In the genomic region with DNA sequence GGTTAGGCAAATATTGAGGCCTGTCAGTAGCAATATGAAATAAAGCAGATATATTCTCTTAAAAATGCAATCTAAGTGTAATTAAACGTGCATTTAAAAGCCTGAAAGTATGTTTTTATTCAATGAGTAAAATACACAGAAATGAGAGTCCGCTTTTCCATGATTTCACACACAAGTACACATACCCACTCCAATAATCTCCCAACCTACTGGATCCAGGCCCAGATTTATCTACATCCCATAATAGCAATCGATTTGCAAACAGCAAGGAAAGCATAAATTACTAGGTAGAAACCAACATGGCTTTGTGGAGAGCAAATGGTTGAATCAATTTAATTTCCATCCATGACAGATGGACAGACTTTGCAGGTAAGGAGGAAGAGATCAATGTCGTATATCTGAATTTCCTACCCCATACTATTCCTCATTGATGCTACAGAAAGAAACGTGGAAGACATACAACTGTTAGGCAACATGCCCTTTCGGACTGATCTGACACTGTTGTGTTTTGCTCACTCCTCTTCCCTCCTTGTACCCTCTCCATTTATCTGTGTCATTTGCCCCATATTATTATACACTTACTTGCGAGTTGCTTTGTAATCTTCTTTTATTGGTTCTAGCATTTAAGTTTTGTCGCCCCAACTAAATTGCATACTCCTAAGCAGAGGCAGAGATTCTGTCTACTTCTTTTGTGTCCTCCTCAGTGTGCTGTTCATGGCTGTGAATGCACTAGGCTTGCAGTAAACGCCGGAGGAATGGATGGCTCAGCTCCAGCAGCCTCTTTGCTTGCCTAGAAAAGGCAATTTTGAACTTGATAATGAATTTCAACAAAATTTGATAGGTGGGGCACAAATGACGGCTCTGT, we compare ENCODE assay signal across 11 cellular contexts.
DNase-seq lines count a peak whose midpoint lies in the region; ATAC-seq, FAIRE-seq and TF ChIP-seq lines count a peak whose summit lies in the region.
"Had no signal": no experiment of that assay in that cellular context is flagged by ENCODE, and none has a peak within 500 bp of the region (broad histone marks: within the 10 kb centered on the region; RNA-seq: fewer than 3 reads in every experiment).

No MANE protein-coding gene starts in this region.

- H3K36me3 Mint-ChIP-seq in WTC11: no peaks in the 10 kb centered on the region; the same call in 1 of the 2 replicates
- H3K36me3 Mint-ChIP-seq: CD4-positive, CD25-positive, alpha-beta regulatory T cell had no signal

- CTCF ChIA-PET in WTC11 (lab: Charles Lee): no interaction called here

- no peak for TF ChIP-seq CTCF in WTC11 (IDR thresholded peaks at IDR 0.05)

- H3K9me3 Mint-ChIP-seq in WTC11: peaks cover 4% of the 10 kb centered on the region; the same call in 1 of the 2 replicates

- no peak overlapping the region for H3K4me3 Mint-ChIP-seq in WTC11
- H3K4me3 Mint-ChIP-seq: CD4-positive, CD25-positive, alpha-beta regulatory T cell had no signal

- POLR2A ChIA-PET in WTC11 (lab: Charles Lee): no interaction called here

- H3K27me3 ChIP-seq in small intestine (ENCODE audit: control insufficient read depth in 2 of 2, insufficient read depth in 2 of 2, low read length in 2 of 2): no peaks in the 10 kb centered on the region

- no peaks in the 10 kb centered on the region for H3K27me3 Mint-ChIP-seq in WTC11 (ENCODE audit: low read depth)
- H3K27me3 Mint-ChIP-seq: CD4-positive, CD25-positive, alpha-beta regulatory T cell had no signal

- H3K4me1 ChIP-seq in small intestine (ENCODE audit: control insufficient read depth in 2 of 2, insufficient read depth in 1 of 2, low read depth in 1 of 2, low read length in 1 of 2): peaks cover 0 to 2% of the 10 kb centered on the region in 2 donors

- peak; percentile 59 for DNase-seq in NCI-H1105 (lab: John Stamatoyannopoulos, UW)
- peak; percentile 61 for DNase-seq in astrocyte of the hippocampus (ENCODE audit: low read depth, low spot score)
- DNase-seq in left colon: peak in 1 of 2 donors; percentile 52
- peak; percentile 26 for DNase-seq in small intestine
- no peak for DNase-seq in NCI-H526 (lab: John Stamatoyannopoulos, UW)
- no peak for DNase-seq in WTC11 (ENCODE audit: low spot score)
- no peak for DNase-seq in activated CD4-positive, alpha-beta T cell treated with anti-CD3 and anti-CD28 coated beads, Interleukin-2, amount 50 U/mL, for 1 hour
- DNase-seq: CD4-positive, CD25-positive, alpha-beta regulatory T cell; MM.1S had no signal

- no peak for FAIRE-seq in small intestine (lab: Jason Lieb, UNC)
- FAIRE-seq: bronchial epithelial cell had no signal

- no peaks in the 10 kb centered on the region for H3K9me3 ChIP-seq in small intestine (ENCODE audit: control insufficient read depth, low read depth)

- H3K4me1 Mint-ChIP-seq in WTC11: no peaks in the 10 kb centered on the region
- H3K4me1 Mint-ChIP-seq: CD4-positive, CD25-positive, alpha-beta regulatory T cell had no signal

- H3K4me3 ChIP-seq in small intestine (ENCODE audit: low read depth in 1 of 2, low read length in 2 of 2): no peak overlapping the region

- WGBS in small intestine, 3 donors: 41 to 58% (median 46%) methylated on average over 11 of the region's 11 CpGs

- H3K36me3 ChIP-seq in small intestine (ENCODE audit: control insufficient read depth in 2 of 2, insufficient read depth in 2 of 2, low read length in 2 of 2): no peaks in the 10 kb centered on the region

- H3K27ac ChIP-seq in small intestine (ENCODE audit: low read depth in 1 of 2, low read length in 1 of 2): peak overlapping the region; percentile 1 to 41

- H3K27ac Mint-ChIP-seq in WTC11: no peak overlapping the region
- H3K27ac Mint-ChIP-seq: CD4-positive, CD25-positive, alpha-beta regulatory T cell had no signal

- intact Hi-C loops in left colon (cut with DNase I, micrococcal nuclease): no loop called here

- ATAC-seq in left colon (peak; percentile 53), WTC11 (no peak), HG03108 (IDR thresholded peaks at IDR 0.05; ENCODE audit: unreplicated experiment) (no peak)

TF ChIP-seq in WTC11, 78 proteins besides CTCF, POLR2A, EP300 and RAD21:
- TF ChIP-seq ZNF317 (CRISPR knock-in tag; IDR thresholded peaks at IDR 0.05; ENCODE audit: borderline replicate concordance, low read depth) (no peak), TEAD1 (CRISPR knock-in tag; IDR thresholded peaks at IDR 0.05) (no peak), ZBTB21 (CRISPR knock-in tag; IDR thresholded peaks at IDR 0.05; ENCODE audit: borderline replicate concordance) (no peak), NR3C1 (CRISPR knock-in tag; conservative IDR thresholded peaks at IDR 0.05; ENCODE audit: low read depth) (no peak), E2F4 (CRISPR knock-in tag; IDR thresholded peaks at IDR 0.05; ENCODE audit: borderline replicate concordance, low read depth) (no peak), CREB1 (CRISPR knock-in tag; IDR thresholded peaks at IDR 0.05) (no peak), ZMAT4 (CRISPR knock-in tag; IDR thresholded peaks at IDR 0.05) (no peak)
- TF ChIP-seq, protein P1, sequence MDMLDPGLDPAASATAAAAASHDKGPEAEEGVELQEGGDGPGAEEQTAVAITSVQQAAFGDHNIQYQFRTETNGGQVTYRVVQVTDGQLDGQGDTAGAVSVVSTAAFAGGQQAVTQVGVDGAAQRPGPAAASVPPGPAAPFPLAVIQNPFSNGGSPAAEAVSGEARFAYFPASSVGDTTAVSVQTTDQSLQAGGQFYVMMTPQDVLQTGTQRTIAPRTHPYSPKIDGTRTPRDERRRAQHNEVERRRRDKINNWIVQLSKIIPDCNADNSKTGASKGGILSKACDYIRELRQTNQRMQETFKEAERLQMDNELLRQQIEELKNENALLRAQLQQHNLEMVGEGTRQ (CRISPR knock-in tag; IDR thresholded peaks at IDR 0.05): no peak
- TF ChIP-seq, protein P2, sequence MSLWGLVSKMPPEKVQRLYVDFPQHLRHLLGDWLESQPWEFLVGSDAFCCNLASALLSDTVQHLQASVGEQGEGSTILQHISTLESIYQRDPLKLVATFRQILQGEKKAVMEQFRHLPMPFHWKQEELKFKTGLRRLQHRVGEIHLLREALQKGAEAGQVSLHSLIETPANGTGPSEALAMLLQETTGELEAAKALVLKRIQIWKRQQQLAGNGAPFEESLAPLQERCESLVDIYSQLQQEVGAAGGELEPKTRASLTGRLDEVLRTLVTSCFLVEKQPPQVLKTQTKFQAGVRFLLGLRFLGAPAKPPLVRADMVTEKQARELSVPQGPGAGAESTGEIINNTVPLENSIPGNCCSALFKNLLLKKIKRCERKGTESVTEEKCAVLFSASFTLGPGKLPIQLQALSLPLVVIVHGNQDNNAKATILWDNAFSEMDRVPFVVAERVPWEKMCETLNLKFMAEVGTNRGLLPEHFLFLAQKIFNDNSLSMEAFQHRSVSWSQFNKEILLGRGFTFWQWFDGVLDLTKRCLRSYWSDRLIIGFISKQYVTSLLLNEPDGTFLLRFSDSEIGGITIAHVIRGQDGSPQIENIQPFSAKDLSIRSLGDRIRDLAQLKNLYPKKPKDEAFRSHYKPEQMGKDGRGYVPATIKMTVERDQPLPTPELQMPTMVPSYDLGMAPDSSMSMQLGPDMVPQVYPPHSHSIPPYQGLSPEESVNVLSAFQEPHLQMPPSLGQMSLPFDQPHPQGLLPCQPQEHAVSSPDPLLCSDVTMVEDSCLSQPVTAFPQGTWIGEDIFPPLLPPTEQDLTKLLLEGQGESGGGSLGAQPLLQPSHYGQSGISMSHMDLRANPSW (CRISPR knock-in tag; conservative IDR thresholded peaks at IDR 0.05; ENCODE audit: low read depth): no peak
- TF ChIP-seq, protein P3, sequence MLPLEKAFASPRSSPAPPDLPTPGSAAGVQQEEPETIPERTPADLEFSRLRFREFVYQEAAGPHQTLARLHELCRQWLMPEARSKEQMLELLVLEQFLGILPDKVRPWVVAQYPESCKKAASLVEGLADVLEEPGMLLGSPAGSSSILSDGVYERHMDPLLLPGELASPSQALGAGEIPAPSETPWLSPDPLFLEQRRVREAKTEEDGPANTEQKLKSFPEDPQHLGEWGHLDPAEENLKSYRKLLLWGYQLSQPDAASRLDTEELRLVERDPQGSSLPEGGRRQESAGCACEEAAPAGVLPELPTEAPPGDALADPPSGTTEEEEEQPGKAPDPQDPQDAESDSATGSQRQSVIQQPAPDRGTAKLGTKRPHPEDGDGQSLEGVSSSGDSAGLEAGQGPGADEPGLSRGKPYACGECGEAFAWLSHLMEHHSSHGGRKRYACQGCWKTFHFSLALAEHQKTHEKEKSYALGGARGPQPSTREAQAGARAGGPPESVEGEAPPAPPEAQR (CRISPR knock-in tag; IDR thresholded peaks at IDR 0.05): no peak

Comparison
In these comparisons a context has a peak if more than half of its experiments do, and no peak if none do; other contexts are left out.
1. DNase-seq: peak in NCI-H1105 (single experiment), astrocyte of the hippocampus (single experiment) and small intestine (single experiment); none in NCI-H526 (0 of 2), WTC11 (single experiment) and activated CD4-positive, alpha-beta T cell treated with anti-CD3 and anti-CD28 coated beads, Interleukin-2, amount 50 U/mL, for 1 hour (single experiment).